Comparison of ENCODE assay signal across 20 cellular contexts in the genomic region with DNA sequence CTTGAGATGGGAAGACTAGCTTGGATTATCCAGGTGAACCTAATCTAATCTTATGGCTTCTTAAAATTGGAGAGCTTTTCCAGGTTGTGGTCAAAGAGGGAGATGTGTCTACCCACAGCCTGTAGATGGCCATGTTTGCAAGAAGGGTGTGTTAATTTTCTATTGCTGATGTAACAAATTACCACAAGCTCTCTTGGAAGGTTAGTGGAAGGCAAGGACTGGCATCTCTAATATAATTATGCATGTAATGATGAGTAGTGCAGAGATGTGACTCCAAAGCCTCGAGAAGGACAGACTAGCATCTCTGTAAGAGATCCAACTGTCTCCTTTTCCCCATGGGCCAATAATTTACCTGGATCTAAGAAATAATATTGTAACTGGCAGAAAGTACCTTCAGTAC. TPM values are rescaled to one million over a fixed set of nuclear protein-coding genes. Genes with fewer than 3 reads are reported as not detected.
DNase-seq lines count a peak whose midpoint lies in the region; ATAC-seq and TF ChIP-seq lines count a peak whose summit lies in the region.
"Had no signal": no experiment of that assay in that cellular context is flagged by ENCODE, and none has a peak within 500 bp of the region (broad histone marks: within the 10 kb centered on the region; RNA-seq: fewer than 3 reads in every experiment).

No MANE protein-coding gene starts in this region.

- H3K27ac ChIP-seq in Peyer's patch (peak overlapping the region in 3 of 4 donors; percentile 39 to 77 (median 71)), muscle layer of colon (ENCODE audit: low read depth, low read length) (peak overlapping the region; percentile 63), thyroid gland (peak overlapping the region; percentile 43 to 54 (median 47))
- H3K27ac ChIP-seq: cardiac muscle cell, parathyroid adenoma had no signal

- H3K27me3 ChIP-seq in Peyer's patch, result no peaks in the 10 kb centered on the region
- H3K27me3 ChIP-seq in muscle layer of colon (ENCODE audit: control insufficient read depth in 1 of 2, insufficient read depth in 2 of 2, low read length in 2 of 2), result no peaks in the 10 kb centered on the region
- H3K27me3 ChIP-seq in thyroid gland, result no peaks in the 10 kb centered on the region
- H3K27me3 ChIP-seq: cardiac muscle cell had no signal

- ATAC-seq in GM21526 (IDR thresholded peaks at IDR 0.05; ENCODE audit: low FRiP score, unreplicated experiment), result no peak
- ATAC-seq: activated naive CD8-positive, alpha-beta T cell treated with anti-CD3 and anti-CD28 coated beads, Interleukin-2, amount 50 U/mL, for 24 hours; GM12878; stimulated activated naive CD8-positive, alpha-beta T cell treated with anti-CD3 and anti-CD28 coated beads, Interleukin-15, Interleukin-2, amounts not matched to agents 100 U/mL and 50 U/mL, for 24 hours had no signal

- intact Hi-C loops in thyroid gland (cut with DNase I), result no loop called here

- no peak overlapping the region for H3K9ac ChIP-seq in muscle layer of colon (ENCODE audit: low read length)
- H3K9ac ChIP-seq: parathyroid adenoma had no signal

- TF ChIP-seq CTCF in Peyer's patch (IDR thresholded peaks at IDR 0.05), result no peak
- no peak for TF ChIP-seq CTCF in thyroid gland (IDR thresholded peaks at IDR 0.05)

- no peaks in the 10 kb centered on the region for H3K36me3 ChIP-seq in Peyer's patch
- no peaks in the 10 kb centered on the region for H3K36me3 ChIP-seq in muscle layer of colon (ENCODE audit: insufficient read depth, low read length)
- no peaks in the 10 kb centered on the region for H3K36me3 ChIP-seq in thyroid gland
- H3K36me3 ChIP-seq: cardiac muscle cell had no signal

- DNase-seq in Peyer's patch, result no peak
- DNase-seq in fibroblast of gingiva (ENCODE audit: low read depth), result peak; percentile 66
- no peak for DNase-seq in thyroid gland
- DNase-seq in stimulated activated CD4-positive, alpha-beta T cell treated with anti-CD3 and anti-CD28 coated beads, Interleukin-15, amount 100 ng/mL, for 24 hours, result no peak
- no peak for DNase-seq in NCI-H345 treated with DMSO at 0.1 percent for 48 hours (lab: John Stamatoyannopoulos, UW; ENCODE audit: unreplicated experiment)
- no peak for DNase-seq in SW 1271 (lab: John Stamatoyannopoulos, UW)
- DNase-seq: activated CD4-positive, alpha-beta memory T cell treated with anti-CD3 and anti-CD28 coated beads, Interleukin-2, amount 10 ng/mL, durations not matched to agents 7 days and 5 days; activated naive CD8-positive, alpha-beta T cell treated with anti-CD3 and anti-CD28 coated beads, Interleukin-2, amount 50 U/mL, for 24 hours; activated T-cell treated with anti-CD3 and anti-CD28 coated beads, Interleukin-2, amount 50 U/mL, for 24 hours; Caco-2; effector CD8-positive, alpha-beta T cell; NCI-H1417; NCI-H774; stimulated activated CD4-positive, alpha-beta T cell treated with anti-CD3 and anti-CD28 coated beads, Interleukin-12 subunit alpha, Interleukin-12 subunit beta, amount 100 ng/mL, for 4 hours; stimulated activated naive CD8-positive, alpha-beta T cell treated with anti-CD3 and anti-CD28 coated beads, Interleukin-15, Interleukin-2, amounts not matched to agents 100 U/mL and 50 U/mL, for 24 hours had no signal

- TF ChIP-seq POLR2A in Peyer's patch (IDR thresholded peaks at IDR 0.05) (no peak), thyroid gland (IDR thresholded peaks at IDR 0.05) (no peak)

- 62 to 80% methylated on average over 1 of the region's 1 CpG for WGBS in thyroid gland, 2 donors

- H3K4me3 ChIP-seq in Peyer's patch (no peak overlapping the region), muscle layer of colon (ENCODE audit: low read depth in 1 of 2, low read length in 2 of 2) (no peak overlapping the region), thyroid gland (replicated peaks in 1 of 3) (no peak overlapping the region)
- H3K4me3 ChIP-seq: cardiac muscle cell, GM12878 had no signal

- no peaks in the 10 kb centered on the region for H3K4me1 ChIP-seq in Peyer's patch
- peaks cover 32% of the 10 kb centered on the region for H3K4me1 ChIP-seq in muscle layer of colon (ENCODE audit: insufficient read depth, low read length)
- peaks cover 0 to 6% of the 10 kb centered on the region in 2 donors for H3K4me1 ChIP-seq in thyroid gland
- H3K4me1 ChIP-seq: Caco-2, parathyroid adenoma had no signal

- no peaks in the 10 kb centered on the region for H3K9me3 ChIP-seq in Peyer's patch
- H3K9me3 ChIP-seq in muscle layer of colon (ENCODE audit: low read length), result no peaks in the 10 kb centered on the region
- no peaks in the 10 kb centered on the region for H3K9me3 ChIP-seq in thyroid gland

RNA-seq across cellular contexts. Expression of a gene that starts 3.2 kb away (rescaled TPM):
- 100 to 1,000 TPM in 2 of 4 donors, 10 to 100 TPM in 2; 72.0 to 367 (median 194) TPM for total RNA-seq in Peyer's patch
- 100 to 1,000 TPM; 156 to 898 (median 224) TPM for total RNA-seq in thyroid gland
- total RNA-seq: activated CD4-positive, alpha-beta memory T cell treated with anti-CD3 and anti-CD28 coated beads, Interleukin-2, amount 10 ng/mL, durations not matched to agents 7 days and 5 days; Caco-2; cardiac muscle cell had no signal

RNA-seq across cellular contexts. Expression of a gene that starts 28.2 kb away (rescaled TPM):
- total RNA-seq in Peyer's patch, result 100 to 1,000 TPM in 1 of 4 donors, 10 to 100 TPM in 3; 62.7 to 129 (median 87.7) TPM
- total RNA-seq in thyroid gland, result 10 to 100 TPM in 2 of 4 donors, 1 to 10 TPM in 2; 1.6 to 18.0 (median 9.6) TPM
- total RNA-seq: activated CD4-positive, alpha-beta memory T cell treated with anti-CD3 and anti-CD28 coated beads, Interleukin-2, amount 10 ng/mL, durations not matched to agents 7 days and 5 days; cardiac muscle cell had no signal

RNA-seq across cellular contexts. Expression of a gene that starts 33.6 kb away (rescaled TPM):
- total RNA-seq in Peyer's patch (not detected), thyroid gland (under 1 TPM in 1 of 4 donors, not detected in 3; 0.27 TPM)
- total RNA-seq: activated CD4-positive, alpha-beta memory T cell treated with anti-CD3 and anti-CD28 coated beads, Interleukin-2, amount 10 ng/mL, durations not matched to agents 7 days and 5 days; Caco-2; cardiac muscle cell; GM12878 had no signal
